ENCODE assay signal across 17 cellular contexts in the genomic region with DNA sequence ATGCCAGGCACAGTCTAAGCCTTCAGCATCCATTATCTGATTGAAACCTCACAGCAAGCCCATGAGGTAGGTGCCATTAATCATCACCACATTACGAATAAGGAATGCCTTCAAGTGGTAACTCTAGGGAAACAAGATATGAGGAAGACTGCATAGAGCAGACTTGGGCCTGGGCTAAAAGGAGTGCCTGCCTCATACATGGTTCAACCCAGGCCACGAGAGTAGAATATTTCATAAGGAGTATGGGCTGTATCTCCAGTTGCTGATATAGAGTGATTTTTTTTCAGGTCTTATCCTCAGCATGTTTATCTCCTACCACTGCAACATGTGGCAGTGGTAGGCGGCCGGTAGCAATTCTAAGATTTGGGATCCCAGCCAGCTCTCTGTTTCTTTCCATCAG. TPM values are rescaled to one million over a fixed set of nuclear protein-coding genes. Genes with fewer than 3 reads are reported as not detected.
DNase-seq lines count a peak whose midpoint lies in the region; ATAC-seq and TF ChIP-seq lines count a peak whose summit lies in the region.
"Had no signal": no experiment of that assay in that cellular context is flagged by ENCODE, and none has a peak within 500 bp of the region (broad histone marks: within the 10 kb centered on the region; RNA-seq: fewer than 3 reads in every experiment).

No MANE protein-coding gene starts in this region.

- CTCF ChIA-PET in SK-N-SH (lab: Yijun Ruan, JAX), result no interaction called here

- peaks cover 75% of the 10 kb centered on the region for H3K79me2 ChIP-seq in SK-N-SH (ENCODE audit: insufficient read depth)

- H3K9ac ChIP-seq in SK-N-SH (peak overlapping the region; percentile 58), skeletal muscle tissue (ENCODE audit: low read depth in 1 of 3, low read length in 3 of 3) (no peak overlapping the region)

- ATAC-seq in heart right ventricle (peak in 4 of 8 donors; percentile 22 to 51 (median 41)), HG02973 (IDR thresholded peaks at IDR 0.05; ENCODE audit: unreplicated experiment) (no peak)
- ATAC-seq: A549 had no signal

- H3K4me3 ChIP-seq in heart right ventricle, result no peak overlapping the region
- no peak overlapping the region for H3K4me3 ChIP-seq in right atrium auricular region
- no peak overlapping the region for H3K4me3 ChIP-seq in SK-N-SH (ENCODE audit: low read depth in 2 of 2, low read length in 1 of 2)
- H3K4me3 ChIP-seq in fibroblast of mammary gland (ENCODE audit: control insufficient read depth, low read depth, low read length), result no peak overlapping the region
- H3K4me3 ChIP-seq in skeletal muscle tissue (ENCODE audit: low read length in 3 of 3), result no peak overlapping the region
- H3K4me3 ChIP-seq: A549, colonic mucosa, esophagus squamous epithelium, ovary had no signal

- TF ChIP-seq RAD21 in SK-N-SH (IDR thresholded peaks at IDR 0.05; ENCODE audit: low read length), result no peak

- POLR2A ChIA-PET in SK-N-SH (lab: Yijun Ruan, JAX), result no interaction called here

- H3K9me3 ChIP-seq in heart right ventricle, result no peaks in the 10 kb centered on the region
- H3K9me3 ChIP-seq in right atrium auricular region, result no peaks in the 10 kb centered on the region
- no peaks in the 10 kb centered on the region for H3K9me3 ChIP-seq in SK-N-SH
- H3K9me3 ChIP-seq in skeletal muscle tissue (ENCODE audit: control insufficient read depth in 3 of 3, low read length in 3 of 3), result no peaks in the 10 kb centered on the region
- H3K9me3 ChIP-seq: A549, Caco-2, colonic mucosa, esophagus squamous epithelium, ovary had no signal

- H3K9me2 ChIP-seq in SK-N-SH, result no peaks in the 10 kb centered on the region

- peak in 1 of 2 experiments; percentile 22; a peak in 1 of 4 replicates for TF ChIP-seq EP300 in SK-N-SH (IDR thresholded peaks at IDR 0.05; ENCODE audit: borderline replicate concordance in 1 of 2, low read depth in 1 of 2, low read length in 1 of 2)

- H3K4me1 ChIP-seq in heart right ventricle, result peaks cover 0 to 39% (median 5%) of the 10 kb centered on the region in 9 donors
- peaks cover 0 to 8% of the 10 kb centered on the region in 2 donors for H3K4me1 ChIP-seq in right atrium auricular region
- peaks cover 4 to 21% of the 10 kb centered on the region in 2 experiments; a peak in 3 of 4 replicates for H3K4me1 ChIP-seq in SK-N-SH (ENCODE audit: control insufficient read depth in 1 of 2, insufficient read depth in 2 of 2, low read depth in 1 of 2, low read length in 1 of 2)
- H3K4me1 ChIP-seq in skeletal muscle tissue (ENCODE audit: control insufficient read depth in 3 of 3, insufficient read depth in 3 of 3, low read length in 3 of 3), result peaks cover 0 to 3% (median 0%) of the 10 kb centered on the region in 3 donors
- H3K4me1 ChIP-seq: Caco-2, colonic mucosa had no signal

- H3F3A ChIP-seq in SK-N-SH (replicated peaks; ENCODE audit: insufficient read depth), result peaks cover 24% of the 10 kb centered on the region

- no peak for TF ChIP-seq CTCF in heart right ventricle (IDR thresholded peaks at IDR 0.05)
- TF ChIP-seq CTCF in right atrium auricular region (IDR thresholded peaks at IDR 0.05), result no peak
- no peak for TF ChIP-seq CTCF in SK-N-SH (IDR thresholded peaks at IDR 0.05)
- TF ChIP-seq CTCF in fibroblast of mammary gland (conservative IDR thresholded peaks at IDR 0.05; ENCODE audit: control insufficient read depth, insufficient read depth, low read depth, low read length), result no peak

- H3K27ac ChIP-seq in heart right ventricle, result peak overlapping the region in 7 of 10 donors; percentile 9 to 72 (median 55)
- H3K27ac ChIP-seq in right atrium auricular region, result peak overlapping the region in 1 of 2 donors; percentile 43
- H3K27ac ChIP-seq in SK-N-SH (ENCODE audit: low read depth in 2 of 2, low read length in 1 of 2), result peak overlapping the region; percentile 64 to 94
- peak overlapping the region; percentile 20 for H3K27ac ChIP-seq in skeletal muscle tissue (ENCODE audit: low read depth, low read length)
- H3K27ac ChIP-seq: A549, colonic mucosa, ovary had no signal

- whole genome bisulfite sequencing in heart right ventricle, 2 donors, result 26 to 31% methylated on average over 4 of the region's 4 CpGs
- WGBS in SK-N-SH (ENCODE audit: low lambda C conversion rate), result 9% methylated on average over 4 of the region's 4 CpGs

- H4K20me1 ChIP-seq in SK-N-SH (ENCODE audit: insufficient read depth), result no peaks in the 10 kb centered on the region

- no peak for DNase-seq in heart right ventricle
- DNase-seq in right atrium auricular region (ENCODE audit: low spot score), result no peak
- DNase-seq in SK-N-SH, result peak; percentile 31
- peak; percentile 44 for DNase-seq in fibroblast of mammary gland (ENCODE audit: low read depth)
- DNase-seq in NCI-H2081 treated with DMSO at 0.1 percent for 48 hours (lab: John Stamatoyannopoulos, UW), result no peak
- no peak for DNase-seq in NCI-H128 (lab: John Stamatoyannopoulos, UW; ENCODE audit: unreplicated experiment)
- DNase-seq: activated CD4-positive, CD25-positive, alpha-beta regulatory T cell; activated CD8-positive, alpha-beta memory T cell treated with anti-CD3 and anti-CD28 coated beads, Interleukin-2, amount 50 U/mL, for 48 hours; Caco-2; colonic mucosa; esophagus squamous epithelium; MM.1S; ovary; substantia nigra had no signal

- H2AFZ ChIP-seq in SK-N-SH (ENCODE audit: low read depth), result no peak overlapping the region

- peak overlapping the region; percentile 57 for H3K4me2 ChIP-seq in SK-N-SH

- intact Hi-C loops in heart right ventricle (cut with DNase I), result loop anchor here in 2 of 10 donors (2.0 to 5.0 kb wide), 2 partner anchors 48 to 51 kb away; partner anchors contain the start of gene ATP11C (in 1 of the 2)

- H3K27me3 ChIP-seq in heart right ventricle (peaks cover 0 to 4% (median 0%) of the 10 kb centered on the region in 7 donors), right atrium auricular region (no peaks in the 10 kb centered on the region), SK-N-SH (ENCODE audit: insufficient read depth) (no peaks in the 10 kb centered on the region), skeletal muscle tissue (ENCODE audit: control insufficient read depth in 3 of 3, insufficient read depth in 3 of 3, low read length in 3 of 3) (no peaks in the 10 kb centered on the region)
- H3K27me3 ChIP-seq: colonic mucosa, esophagus squamous epithelium, ovary had no signal

- H3K36me3 ChIP-seq in heart right ventricle, result no peaks in the 10 kb centered on the region
- H3K36me3 ChIP-seq in right atrium auricular region, result no peaks in the 10 kb centered on the region
- peaks cover 0 to 7% of the 10 kb centered on the region in 2 experiments for H3K36me3 ChIP-seq in SK-N-SH (replicated peaks in 1 of 2; ENCODE audit: control insufficient read depth in 1 of 2, insufficient read depth in 2 of 2, low read length in 1 of 2)
- no peaks in the 10 kb centered on the region for H3K36me3 ChIP-seq in skeletal muscle tissue (ENCODE audit: control insufficient read depth in 3 of 3, insufficient read depth in 3 of 3, low read length in 3 of 3)
- H3K36me3 ChIP-seq: colonic mucosa, esophagus squamous epithelium, ovary had no signal

TF ChIP-seq in SK-N-SH, 30 proteins besides CTCF, POLR2A, EP300 and RAD21 (continues in another document):
- TF ChIP-seq SMC3 (IDR thresholded peaks at IDR 0.05; ENCODE audit: low read depth, low read length) (no peak), POLR2AphosphoS5 (IDR thresholded peaks at IDR 0.05; ENCODE audit: low read depth, low read length) (no peak), NRF1 (IDR thresholded peaks at IDR 0.05; ENCODE audit: low read depth, low read length) (no peak), FOXM1 (IDR thresholded peaks at IDR 0.05; ENCODE audit: low read depth) (no peak), TEAD4 (IDR thresholded peaks at IDR 0.05; ENCODE audit: borderline replicate concordance, insufficient read depth) (no peak), CHD2 (IDR thresholded peaks at IDR 0.05; ENCODE audit: low read length, partially characterized antibody) (no peak), MEF2A (IDR thresholded peaks at IDR 0.05; ENCODE audit: borderline replicate concordance, low read depth) (no peak), JUND (IDR thresholded peaks at IDR 0.05) (peak; percentile 24; the same call in 1 of the 2 replicates), TAF1 (IDR thresholded peaks at IDR 0.05; ENCODE audit: borderline replicate concordance, low read depth, low read length) (no peak), YY1 (IDR thresholded peaks at IDR 0.05; ENCODE audit: low read depth) (no peak), RFX5 (IDR thresholded peaks at IDR 0.05; ENCODE audit: low read length) (no peak)
- TF ChIP-seq, protein P1, sequence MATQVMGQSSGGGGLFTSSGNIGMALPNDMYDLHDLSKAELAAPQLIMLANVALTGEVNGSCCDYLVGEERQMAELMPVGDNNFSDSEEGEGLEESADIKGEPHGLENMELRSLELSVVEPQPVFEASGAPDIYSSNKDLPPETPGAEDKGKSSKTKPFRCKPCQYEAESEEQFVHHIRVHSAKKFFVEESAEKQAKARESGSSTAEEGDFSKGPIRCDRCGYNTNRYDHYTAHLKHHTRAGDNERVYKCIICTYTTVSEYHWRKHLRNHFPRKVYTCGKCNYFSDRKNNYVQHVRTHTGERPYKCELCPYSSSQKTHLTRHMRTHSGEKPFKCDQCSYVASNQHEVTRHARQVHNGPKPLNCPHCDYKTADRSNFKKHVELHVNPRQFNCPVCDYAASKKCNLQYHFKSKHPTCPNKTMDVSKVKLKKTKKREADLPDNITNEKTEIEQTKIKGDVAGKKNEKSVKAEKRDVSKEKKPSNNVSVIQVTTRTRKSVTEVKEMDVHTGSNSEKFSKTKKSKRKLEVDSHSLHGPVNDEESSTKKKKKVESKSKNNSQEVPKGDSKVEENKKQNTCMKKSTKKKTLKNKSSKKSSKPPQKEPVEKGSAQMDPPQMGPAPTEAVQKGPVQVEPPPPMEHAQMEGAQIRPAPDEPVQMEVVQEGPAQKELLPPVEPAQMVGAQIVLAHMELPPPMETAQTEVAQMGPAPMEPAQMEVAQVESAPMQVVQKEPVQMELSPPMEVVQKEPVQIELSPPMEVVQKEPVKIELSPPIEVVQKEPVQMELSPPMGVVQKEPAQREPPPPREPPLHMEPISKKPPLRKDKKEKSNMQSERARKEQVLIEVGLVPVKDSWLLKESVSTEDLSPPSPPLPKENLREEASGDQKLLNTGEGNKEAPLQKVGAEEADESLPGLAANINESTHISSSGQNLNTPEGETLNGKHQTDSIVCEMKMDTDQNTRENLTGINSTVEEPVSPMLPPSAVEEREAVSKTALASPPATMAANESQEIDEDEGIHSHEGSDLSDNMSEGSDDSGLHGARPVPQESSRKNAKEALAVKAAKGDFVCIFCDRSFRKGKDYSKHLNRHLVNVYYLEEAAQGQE (IDR thresholded peaks at IDR 0.05; ENCODE audit: low read depth, low read length), result no peak

RNA-seq across cellular contexts. Expression of gene ATP11C, which starts 51.7 kb away (rescaled TPM):
- 1 to 10 TPM; 1.8 to 8.5 (median 3.3) TPM for total RNA-seq in heart right ventricle
- polyA plus RNA-seq in heart right ventricle, result 1 to 10 TPM; 2.4 to 2.5 TPM
- 1 to 10 TPM; 6.5 to 6.7 TPM for total RNA-seq in right atrium auricular region
- polyA plus RNA-seq in SK-N-SH (2012; rRNA removed), result 18.5 and 23.5 TPM in 2 replicates
- polyA plus RNA-seq in SK-N-SH (2012; cell fraction: cytosol; rRNA removed), result 29.5 and 35.0 TPM in 2 replicates
- 13.0 and 25.6 TPM in 2 replicates for polyA plus RNA-seq in SK-N-SH (2012; cell fraction: nucleus; rRNA removed)
- total RNA-seq in skeletal muscle tissue, result 17.7 TPM

Comparison
In these comparisons a context has a peak if more than half of its experiments do, and no peak if none do; other contexts are left out.
1. DNase-seq: peak in SK-N-SH (single experiment) and fibroblast of mammary gland (single experiment); none in heart right ventricle (0 of 2), right atrium auricular region (single experiment), NCI-H2081 treated with DMSO at 0.1 percent for 48 hours (single experiment) and NCI-H128 (single experiment).